In genomic region chr10:63707254-63707910, GRCh38 we compare ENCODE assay signal across 8 cellular contexts.
DNase-seq lines count a peak whose midpoint lies in the region; ATAC-seq and TF ChIP-seq lines count a peak whose summit lies in the region.

No MANE protein-coding gene starts in this region.

- no peaks in the 10 kb centered on the region for H3K27me3 ChIP-seq in lung (ENCODE audit: control insufficient read depth, insufficient read depth)
- no peaks in the 10 kb centered on the region for H3K27me3 ChIP-seq in CD8-positive, alpha-beta memory T cell (ENCODE audit: insufficient read depth, low read length, poor library complexity, severe bottlenecking)

- H3K36me3 Mint-ChIP-seq in activated naive CD4-positive, alpha-beta T cell treated with anti-CD3 and anti-CD28 coated beads for 36 hours (ENCODE audit: low read depth), result no peaks in the 10 kb centered on the region
- H3K36me3 Mint-ChIP-seq in brain (no peaks in the 10 kb centered on the region), nephron progenitor cell (ENCODE audit: low read depth) (no peaks in the 10 kb centered on the region)
- no peaks in the 10 kb centered on the region for H3K36me3 Mint-ChIP-seq in CD8-positive, alpha-beta memory T cell

- no peak overlapping the region for H3K4me3 ChIP-seq in lung
- no peak overlapping the region for H3K4me3 ChIP-seq in CD8-positive, alpha-beta memory T cell (ENCODE audit: low read length)

- TF ChIP-seq CTCF in brain (conservative IDR thresholded peaks at IDR 0.05) (no peak), lung (IDR thresholded peaks at IDR 0.05; ENCODE audit: control extremely low read depth, extremely low read depth) (no peak), nephron progenitor cell (IDR thresholded peaks at IDR 0.05) (no peak)

- H3K4me1 Mint-ChIP-seq in activated naive CD4-positive, alpha-beta T cell treated with anti-CD3 and anti-CD28 coated beads for 36 hours (ENCODE audit: low read depth), result peaks cover 17% of the 10 kb centered on the region
- peaks cover 45% of the 10 kb centered on the region for H3K4me1 Mint-ChIP-seq in brain
- peaks cover 21% of the 10 kb centered on the region for H3K4me1 Mint-ChIP-seq in nephron progenitor cell
- peaks cover 0 to 5% (median 0%) of the 10 kb centered on the region in 3 donors for H3K4me1 Mint-ChIP-seq in CD8-positive, alpha-beta memory T cell

- intact Hi-C loops in activated naive CD4-positive, alpha-beta T cell treated with anti-CD3 and anti-CD28 coated beads for 36 hours (cut with micrococcal nuclease), result loop anchor here (1.0 to 10.0 kb wide), 17 partner anchors 78 to 1803 kb away; partner anchors contain the start of genes ARID5B, EGR2 and NRBF2

- H3K27ac ChIP-seq in lung (ENCODE audit: low read depth in 1 of 2, low read length in 1 of 2), result peak overlapping the region; percentile 61 to 72
- no peak overlapping the region for H3K27ac ChIP-seq in CD8-positive, alpha-beta memory T cell (ENCODE audit: low read depth, low read length)

- H3K9me3 ChIP-seq in lung (ENCODE audit: control insufficient read depth in 2 of 2, insufficient read depth in 1 of 2, low read length in 1 of 2), result peaks cover 0 to 1% of the 10 kb centered on the region in 2 donors
- H3K9me3 ChIP-seq in CD8-positive, alpha-beta memory T cell (ENCODE audit: low read length), result no peaks in the 10 kb centered on the region

- no peaks in the 10 kb centered on the region for H3K27me3 Mint-ChIP-seq in activated naive CD4-positive, alpha-beta T cell treated with anti-CD3 and anti-CD28 coated beads for 36 hours (ENCODE audit: low read depth)
- H3K27me3 Mint-ChIP-seq in brain, result peaks cover 8% of the 10 kb centered on the region
- no peaks in the 10 kb centered on the region for H3K27me3 Mint-ChIP-seq in nephron progenitor cell (ENCODE audit: low read depth, poor library complexity)
- peaks cover 0 to 2% of the 10 kb centered on the region in 2 donors for H3K27me3 Mint-ChIP-seq in CD8-positive, alpha-beta memory T cell

- H3K36me3 ChIP-seq in lung (ENCODE audit: control insufficient read depth in 2 of 2, insufficient read depth in 2 of 2, low read length in 2 of 2), result no peaks in the 10 kb centered on the region
- no peaks in the 10 kb centered on the region for H3K36me3 ChIP-seq in CD8-positive, alpha-beta memory T cell (ENCODE audit: insufficient read depth, low read length)

- peaks cover 16 to 21% of the 10 kb centered on the region in 2 donors for H3K4me1 ChIP-seq in lung (ENCODE audit: control insufficient read depth in 2 of 2, insufficient read depth in 2 of 2, low read length in 2 of 2)
- no peaks in the 10 kb centered on the region for H3K4me1 ChIP-seq in CD8-positive, alpha-beta memory T cell (ENCODE audit: insufficient read depth, low read length)

- H3K27ac Mint-ChIP-seq in activated naive CD4-positive, alpha-beta T cell treated with anti-CD3 and anti-CD28 coated beads for 36 hours, result peak overlapping the region; percentile 27
- H3K27ac Mint-ChIP-seq in brain (peak overlapping the region in 4 of 5 experiments; percentile 61 to 92 (median 66)), nephron progenitor cell (no peak overlapping the region)
- no peak overlapping the region for H3K27ac Mint-ChIP-seq in CD8-positive, alpha-beta memory T cell

- H3K9me3 Mint-ChIP-seq in activated naive CD4-positive, alpha-beta T cell treated with anti-CD3 and anti-CD28 coated beads for 36 hours, result no peaks in the 10 kb centered on the region
- H3K9me3 Mint-ChIP-seq in brain (peaks cover 0 to 3% (median 0%) of the 10 kb centered on the region in 5 experiments), nephron progenitor cell (peaks cover 9% of the 10 kb centered on the region)
- H3K9me3 Mint-ChIP-seq in CD8-positive, alpha-beta memory T cell, result no peaks in the 10 kb centered on the region

- POLR2A ChIA-PET in CD8-positive, alpha-beta memory T cell (lab: Charles Lee), result no interaction called here

- no peak overlapping the region for H3K4me3 Mint-ChIP-seq in activated naive CD4-positive, alpha-beta T cell treated with anti-CD3 and anti-CD28 coated beads for 36 hours
- H3K4me3 Mint-ChIP-seq in brain (peak overlapping the region in 2 of 5 experiments; percentile 1 to 4), nephron progenitor cell (no peak overlapping the region)
- no peak overlapping the region for H3K4me3 Mint-ChIP-seq in CD8-positive, alpha-beta memory T cell

- peak; percentile 58 for DNase-seq in activated naive CD4-positive, alpha-beta T cell treated with anti-CD3 and anti-CD28 coated beads for 36 hours
- DNase-seq in activated naive CD4-positive, alpha-beta T cell treated with anti-CD3 and anti-CD28 coated beads, Interleukin-2, amount 50 U/mL, for 16 hours, result no peak
- peak; percentile 95 for DNase-seq in NCI-H446 treated with DMSO at 0.1 percent for 48 hours (lab: John Stamatoyannopoulos, UW)
- peak; percentile 43 for DNase-seq in lung (ENCODE audit: low spot score)
- DNase-seq in nephron progenitor cell, result no peak
- no peak for DNase-seq in CD8-positive, alpha-beta memory T cell

- ATAC-seq in HG02840 (IDR thresholded peaks at IDR 0.05; ENCODE audit: low FRiP score, unreplicated experiment), result peak; percentile 76
- ATAC-seq in lung (ENCODE audit: insufficient read depth, low FRiP score), result peak; percentile 44

- CTCF ChIA-PET in activated naive CD4-positive, alpha-beta T cell treated with anti-CD3 and anti-CD28 coated beads for 36 hours (lab: Charles Lee), result interaction anchor here (0.7 to 3.1 kb wide), 6 partner anchors 11 to 273 kb away, joined by 3 to 16 read pairs (median 4); no protein-coding TSS in a partner anchor
- CTCF ChIA-PET in CD8-positive, alpha-beta memory T cell (lab: Charles Lee), result interaction anchor here (2.2 kb wide), 1 partner anchor 13 kb away, joined by 9 read pairs; no protein-coding TSS in a partner anchor

- 25 to 55% methylated on average over 1 of the region's 1 CpG for WGBS in lung, 2 donors

Comparison
In these comparisons a context has a peak if more than half of its experiments do, and no peak if none do; other contexts are left out.
1. DNase-seq: peak in activated naive CD4-positive, alpha-beta T cell treated with anti-CD3 and anti-CD28 coated beads for 36 hours (single experiment), NCI-H446 treated with DMSO at 0.1 percent for 48 hours (single experiment) and lung (single experiment); none in activated naive CD4-positive, alpha-beta T cell treated with anti-CD3 and anti-CD28 coated beads, Interleukin-2, amount 50 U/mL, for 16 hours (single experiment), nephron progenitor cell (single experiment) and CD8-positive, alpha-beta memory T cell (0 of 5).
2. H3K27ac Mint-ChIP-seq: peak in activated naive CD4-positive, alpha-beta T cell treated with anti-CD3 and anti-CD28 coated beads for 36 hours (single experiment) and brain (4 of 5); none in nephron progenitor cell (single experiment) and CD8-positive, alpha-beta memory T cell (0 of 8).